ENCODE assay signal across 1 cellular context in the genomic region with DNA sequence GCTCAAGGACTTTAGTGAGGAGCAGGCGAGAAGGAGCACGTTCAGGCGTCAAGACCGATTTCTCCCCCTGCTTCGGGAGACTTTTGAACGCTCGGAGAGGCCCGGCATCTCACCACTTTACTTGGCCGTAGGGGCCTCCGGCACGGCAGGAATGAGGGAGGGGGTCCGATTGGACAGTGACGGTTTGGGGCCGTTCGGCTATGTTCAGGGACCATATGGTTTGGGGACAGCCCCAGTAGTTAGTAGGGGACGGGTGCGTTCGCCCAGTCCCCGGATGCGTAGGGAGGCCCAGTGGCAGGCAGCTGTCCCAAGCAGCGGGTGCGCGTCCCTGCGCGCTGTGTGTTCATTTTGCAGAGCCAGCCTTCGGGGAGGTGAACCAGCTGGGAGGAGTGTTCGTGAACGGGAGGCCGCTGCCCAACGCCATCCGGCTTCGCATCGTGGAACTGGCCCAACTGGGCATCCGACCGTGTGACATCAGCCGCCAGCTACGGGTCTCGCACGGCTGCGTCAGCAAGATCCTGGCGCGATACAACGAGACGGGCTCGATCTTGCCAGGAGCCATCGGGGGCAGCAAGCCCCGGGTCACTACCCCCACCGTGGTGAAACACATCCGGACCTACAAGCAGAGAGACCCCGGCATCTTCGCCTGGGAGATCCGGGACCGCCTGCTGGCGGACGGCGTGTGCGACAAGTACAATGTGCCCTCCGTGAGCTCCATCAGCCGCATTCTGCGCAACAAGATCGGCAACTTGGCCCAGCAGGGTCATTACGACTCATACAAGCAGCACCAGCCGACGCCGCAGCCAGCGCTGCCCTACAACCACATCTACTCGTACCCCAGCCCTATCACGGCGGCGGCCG.
TF ChIP-seq lines count a peak whose summit lies in the region.

No MANE protein-coding gene starts in this region.

TF ChIP-seq in SK-N-SH treated with all-trans-retinoic acid at 6 μM for 48 hours, 23 proteins besides CTCF, POLR2A, EP300 and RAD21 (continued from another document):
- TF ChIP-seq, protein P1, sequence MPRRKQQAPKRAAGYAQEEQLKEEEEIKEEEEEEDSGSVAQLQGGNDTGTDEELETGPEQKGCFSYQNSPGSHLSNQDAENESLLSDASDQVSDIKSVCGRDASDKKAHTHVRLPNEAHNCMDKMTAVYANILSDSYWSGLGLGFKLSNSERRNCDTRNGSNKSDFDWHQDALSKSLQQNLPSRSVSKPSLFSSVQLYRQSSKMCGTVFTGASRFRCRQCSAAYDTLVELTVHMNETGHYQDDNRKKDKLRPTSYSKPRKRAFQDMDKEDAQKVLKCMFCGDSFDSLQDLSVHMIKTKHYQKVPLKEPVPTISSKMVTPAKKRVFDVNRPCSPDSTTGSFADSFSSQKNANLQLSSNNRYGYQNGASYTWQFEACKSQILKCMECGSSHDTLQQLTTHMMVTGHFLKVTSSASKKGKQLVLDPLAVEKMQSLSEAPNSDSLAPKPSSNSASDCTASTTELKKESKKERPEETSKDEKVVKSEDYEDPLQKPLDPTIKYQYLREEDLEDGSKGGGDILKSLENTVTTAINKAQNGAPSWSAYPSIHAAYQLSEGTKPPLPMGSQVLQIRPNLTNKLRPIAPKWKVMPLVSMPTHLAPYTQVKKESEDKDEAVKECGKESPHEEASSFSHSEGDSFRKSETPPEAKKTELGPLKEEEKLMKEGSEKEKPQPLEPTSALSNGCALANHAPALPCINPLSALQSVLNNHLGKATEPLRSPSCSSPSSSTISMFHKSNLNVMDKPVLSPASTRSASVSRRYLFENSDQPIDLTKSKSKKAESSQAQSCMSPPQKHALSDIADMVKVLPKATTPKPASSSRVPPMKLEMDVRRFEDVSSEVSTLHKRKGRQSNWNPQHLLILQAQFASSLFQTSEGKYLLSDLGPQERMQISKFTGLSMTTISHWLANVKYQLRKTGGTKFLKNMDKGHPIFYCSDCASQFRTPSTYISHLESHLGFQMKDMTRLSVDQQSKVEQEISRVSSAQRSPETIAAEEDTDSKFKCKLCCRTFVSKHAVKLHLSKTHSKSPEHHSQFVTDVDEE (CRISPR knock-in tag; IDR thresholded peaks at IDR 0.05): no peak
- TF ChIP-seq ARNTL (CRISPR knock-in tag; IDR thresholded peaks at IDR 0.05; ENCODE audit: borderline replicate concordance, low read depth): no peak
